ENCODE assay signal across 7 cellular contexts in genomic region chr9:134378901-134379338, GRCh38. TPM values are rescaled to one million over a fixed set of nuclear protein-coding genes. Genes with fewer than 3 reads are reported as not detected.
DNase-seq lines count a peak whose midpoint lies in the region; ATAC-seq and TF ChIP-seq lines count a peak whose summit lies in the region.

No MANE protein-coding gene starts in this region.

- TF ChIP-seq CTCF in MCF 10A (IDR thresholded peaks at IDR 0.05; ENCODE audit: unreplicated experiment) (no peak), tibial nerve (IDR thresholded peaks at IDR 0.05) (no peak)
- no peak for TF ChIP-seq CTCF in CD4-positive, alpha-beta T cell (IDR thresholded peaks at IDR 0.05)

- peaks cover 0 to 100% (median 98%) of the 10 kb centered on the region in 4 donors for H3K4me1 ChIP-seq in tibial nerve

- BruUV-seq in MCF 10A (replicated peaks; lab: Mats Ljungman, UMichigan), result no TSS peak

- CTCF ChIA-PET in MCF 10A (lab: Yijun Ruan, JAX), result interaction anchor here (0.5 to 1.8 kb wide), 10 partner anchors 12 to 208 kb away, joined by 3 to 7 read pairs (median 3); no protein-coding TSS in a partner anchor
- CTCF ChIA-PET in CD4-positive, alpha-beta T cell (lab: Charles Lee), result no interaction called here

- no peaks in the 10 kb centered on the region for H3K27me3 Mint-ChIP-seq in MCF 10A (ENCODE audit: insufficient read depth, unreplicated experiment)
- no peaks in the 10 kb centered on the region for H3K27me3 Mint-ChIP-seq in CD4-positive, alpha-beta T cell

- DNase-seq in MCF 10A (ENCODE audit: unreplicated experiment) (peak; percentile 91), iPS-NIHi7 (ENCODE audit: extremely low spot score) (peak; percentile 58), tibial nerve (ENCODE audit: low spot score in 2 of 2) (no peak), Kasumi-1 (lab: John Stamatoyannopoulos, UW) (no peak), NCI-H146 (lab: John Stamatoyannopoulos, UW) (no peak)
- DNase-seq in CD4-positive, alpha-beta T cell, result no peak

- no peak for ATAC-seq in CD4-positive, alpha-beta T cell (ENCODE audit: poor library complexity)

- TF ChIP-seq EP300 in Ishikawa (IDR thresholded peaks at IDR 0.05; ENCODE audit: borderline replicate concordance) (peak; percentile 77), tibial nerve (IDR thresholded peaks at IDR 0.05) (peak in 1 of 2 donors; percentile 56)

- H3K9me3 Mint-ChIP-seq in MCF 10A (ENCODE audit: unreplicated experiment), result no peaks in the 10 kb centered on the region
- H3K9me3 Mint-ChIP-seq in CD4-positive, alpha-beta T cell, result no peaks in the 10 kb centered on the region

- intact Hi-C loops in MCF 10A (cut with micrococcal nuclease), result loop anchor here (2.0 to 5.0 kb wide), 3 partner anchors 28 to 53 kb away; partner anchors contain the start of gene RXRA
- intact Hi-C loops in CD4-positive, alpha-beta T cell (cut with DNase I, micrococcal nuclease), result no loop called here

- H3K27me3 ChIP-seq in tibial nerve, result no peaks in the 10 kb centered on the region
- no peaks in the 10 kb centered on the region for H3K27me3 ChIP-seq in CD4-positive, alpha-beta T cell (ENCODE audit: control insufficient read depth, insufficient read depth, low read length)

- H3K27ac Mint-ChIP-seq in MCF 10A (ENCODE audit: low read depth, unreplicated experiment), result no peak overlapping the region
- no peak overlapping the region for H3K27ac Mint-ChIP-seq in CD4-positive, alpha-beta T cell

- peaks cover 5% of the 10 kb centered on the region for H3K36me3 Mint-ChIP-seq in MCF 10A (ENCODE audit: insufficient read depth, unreplicated experiment)
- H3K36me3 Mint-ChIP-seq in CD4-positive, alpha-beta T cell (ENCODE audit: low read depth), result no peaks in the 10 kb centered on the region

- no peak for TF ChIP-seq POLR2A in tibial nerve (IDR thresholded peaks at IDR 0.05)

- peak overlapping the region; percentile 31 to 96 (median 82) for H3K27ac ChIP-seq in tibial nerve
- H3K27ac ChIP-seq in CD4-positive, alpha-beta T cell (ENCODE audit: low read depth, low read length), result no peak overlapping the region

- H3K4me3 Mint-ChIP-seq in MCF 10A (ENCODE audit: unreplicated experiment), result peak overlapping the region; percentile 40
- H3K4me3 Mint-ChIP-seq in CD4-positive, alpha-beta T cell, result no peak overlapping the region

- no peaks in the 10 kb centered on the region for H3K36me3 ChIP-seq in tibial nerve

- H3K4me3 ChIP-seq in tibial nerve, result no peak overlapping the region

- TF ChIP-seq RAD21 in Ishikawa (IDR thresholded peaks at IDR 0.05; ENCODE audit: low read depth), result peak; percentile 29; the same call in 1 of the 2 replicates

- POLR2A ChIA-PET in MCF 10A (lab: Yijun Ruan, JAX), result interaction anchor here (0.7 to 6.3 kb wide), 16 partner anchors 8 to 214 kb away, joined by 3 to 37 read pairs (median 8); no protein-coding TSS in a partner anchor
- POLR2A ChIA-PET in CD4-positive, alpha-beta T cell (lab: Charles Lee), result no interaction called here

- 24 to 25% methylated on average over 9 to 10 of the region's 11 CpGs for WGBS in tibial nerve, 2 donors

- H3K4me1 Mint-ChIP-seq in MCF 10A (ENCODE audit: insufficient read depth, unreplicated experiment), result peaks cover 39% of the 10 kb centered on the region
- H3K4me1 Mint-ChIP-seq in CD4-positive, alpha-beta T cell (ENCODE audit: low read depth), result peaks cover 29% of the 10 kb centered on the region

- no peaks in the 10 kb centered on the region for H3K9me3 ChIP-seq in tibial nerve
- H3K9me3 ChIP-seq in CD4-positive, alpha-beta T cell (ENCODE audit: control insufficient read depth, low read length), result no peaks in the 10 kb centered on the region

TF ChIP-seq in Ishikawa, 13 proteins besides CTCF, POLR2A, EP300 and RAD21:
- TF ChIP-seq CREB1 (IDR thresholded peaks at IDR 0.05; ENCODE audit: low read depth), result no peak
- TF ChIP-seq FOXM1 (IDR thresholded peaks at IDR 0.05; ENCODE audit: borderline replicate concordance, low read depth), result no peak
- peak; percentile 46; the same call in 1 of the 2 replicates for TF ChIP-seq YY1 (IDR thresholded peaks at IDR 0.05; ENCODE audit: low read depth)
- TF ChIP-seq TCF12 (IDR thresholded peaks at IDR 0.05; ENCODE audit: low read depth), result peak; percentile 92
- TF ChIP-seq TAF1 (IDR thresholded peaks at IDR 0.05; ENCODE audit: low read depth), result no peak
- no peak for TF ChIP-seq EGR1 (IDR thresholded peaks at IDR 0.05)
- no peak for TF ChIP-seq CEBPB (IDR thresholded peaks at IDR 0.05)
- TF ChIP-seq, protein P1, sequence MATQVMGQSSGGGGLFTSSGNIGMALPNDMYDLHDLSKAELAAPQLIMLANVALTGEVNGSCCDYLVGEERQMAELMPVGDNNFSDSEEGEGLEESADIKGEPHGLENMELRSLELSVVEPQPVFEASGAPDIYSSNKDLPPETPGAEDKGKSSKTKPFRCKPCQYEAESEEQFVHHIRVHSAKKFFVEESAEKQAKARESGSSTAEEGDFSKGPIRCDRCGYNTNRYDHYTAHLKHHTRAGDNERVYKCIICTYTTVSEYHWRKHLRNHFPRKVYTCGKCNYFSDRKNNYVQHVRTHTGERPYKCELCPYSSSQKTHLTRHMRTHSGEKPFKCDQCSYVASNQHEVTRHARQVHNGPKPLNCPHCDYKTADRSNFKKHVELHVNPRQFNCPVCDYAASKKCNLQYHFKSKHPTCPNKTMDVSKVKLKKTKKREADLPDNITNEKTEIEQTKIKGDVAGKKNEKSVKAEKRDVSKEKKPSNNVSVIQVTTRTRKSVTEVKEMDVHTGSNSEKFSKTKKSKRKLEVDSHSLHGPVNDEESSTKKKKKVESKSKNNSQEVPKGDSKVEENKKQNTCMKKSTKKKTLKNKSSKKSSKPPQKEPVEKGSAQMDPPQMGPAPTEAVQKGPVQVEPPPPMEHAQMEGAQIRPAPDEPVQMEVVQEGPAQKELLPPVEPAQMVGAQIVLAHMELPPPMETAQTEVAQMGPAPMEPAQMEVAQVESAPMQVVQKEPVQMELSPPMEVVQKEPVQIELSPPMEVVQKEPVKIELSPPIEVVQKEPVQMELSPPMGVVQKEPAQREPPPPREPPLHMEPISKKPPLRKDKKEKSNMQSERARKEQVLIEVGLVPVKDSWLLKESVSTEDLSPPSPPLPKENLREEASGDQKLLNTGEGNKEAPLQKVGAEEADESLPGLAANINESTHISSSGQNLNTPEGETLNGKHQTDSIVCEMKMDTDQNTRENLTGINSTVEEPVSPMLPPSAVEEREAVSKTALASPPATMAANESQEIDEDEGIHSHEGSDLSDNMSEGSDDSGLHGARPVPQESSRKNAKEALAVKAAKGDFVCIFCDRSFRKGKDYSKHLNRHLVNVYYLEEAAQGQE (IDR thresholded peaks at IDR 0.05; ENCODE audit: low read depth), result no peak
- TF ChIP-seq, protein P2, sequence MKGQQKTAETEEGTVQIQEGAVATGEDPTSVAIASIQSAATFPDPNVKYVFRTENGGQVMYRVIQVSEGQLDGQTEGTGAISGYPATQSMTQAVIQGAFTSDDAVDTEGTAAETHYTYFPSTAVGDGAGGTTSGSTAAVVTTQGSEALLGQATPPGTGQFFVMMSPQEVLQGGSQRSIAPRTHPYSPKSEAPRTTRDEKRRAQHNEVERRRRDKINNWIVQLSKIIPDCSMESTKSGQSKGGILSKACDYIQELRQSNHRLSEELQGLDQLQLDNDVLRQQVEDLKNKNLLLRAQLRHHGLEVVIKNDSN (IDR thresholded peaks at IDR 0.05), result peak; percentile 49
- TF ChIP-seq, protein P3, sequence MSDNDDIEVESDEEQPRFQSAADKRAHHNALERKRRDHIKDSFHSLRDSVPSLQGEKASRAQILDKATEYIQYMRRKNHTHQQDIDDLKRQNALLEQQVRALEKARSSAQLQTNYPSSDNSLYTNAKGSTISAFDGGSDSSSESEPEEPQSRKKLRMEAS (IDR thresholded peaks at IDR 0.05), result peak; percentile 63
- TF ChIP-seq NFIC (IDR thresholded peaks at IDR 0.05), result peak; percentile 93
- TF ChIP-seq TEAD4 (IDR thresholded peaks at IDR 0.05), result peak; percentile 75
- no peak; the same call in 1 of the 2 replicates for TF ChIP-seq ZBTB7A (IDR thresholded peaks at IDR 0.05; ENCODE audit: low read depth)

RNA-seq across cellular contexts. Expression of gene RXRA, which starts 52.7 kb away (rescaled TPM):
- total RNA-seq in MCF 10A (2022) (57.7 and 65.5 TPM in 2 replicates), tibial nerve (10 to 100 TPM; 53.5 to 61.5 (median 56.5) TPM)
- total RNA-seq in CD4-positive, alpha-beta T cell, result 1 to 10 TPM; 7.3 to 8.4 TPM

Comparison
In these comparisons a context has a peak if more than half of its experiments do, and no peak if none do; other contexts are left out.
1. DNase-seq: peak in MCF 10A (single experiment) and iPS-NIHi7 (single experiment); none in tibial nerve (0 of 2), Kasumi-1 (0 of 2), NCI-H146 (single experiment) and CD4-positive, alpha-beta T cell (0 of 10).